ENCODE assay signal across 17 cellular contexts in genomic region chr20:2353231-2353630, GRCh38. TPM values are rescaled to one million over a fixed set of nuclear protein-coding genes. Genes with fewer than 3 reads are reported as not detected.
"Had no signal": no experiment of that assay in that cellular context is flagged by ENCODE, and none has a peak within 500 bp of the region (broad histone marks: within the 10 kb centered on the region; RNA-seq: fewer than 3 reads in every experiment).

No MANE protein-coding gene starts in this region.

- H3K9me3 ChIP-seq: heart left ventricle, ovary, vagina had no signal

- DNase-seq: activated B cell treated with CpG ODN at 0.5 μM for 24 hours; activated CD4-positive, alpha-beta T cell treated with anti-CD3 and anti-CD28 coated beads, Interleukin-2, amount 10 ng/mL, durations not matched to agents 24 days and 14 days; activated CD8-positive, alpha-beta memory T cell treated with anti-CD3 and anti-CD28 coated beads for 24 hours; activated naive CD4-positive, alpha-beta T cell treated with anti-CD3 and anti-CD28 coated beads for 36 hours; foreskin fibroblast; heart left ventricle; left ventricle myocardium superior; mesenchymal stem cell; nephron progenitor cell; ovary; T1000 had no signal

- H3K27me3 ChIP-seq: cardiac muscle cell, ovary, vagina had no signal

- H3K4me1 ChIP-seq: heart left ventricle, vagina had no signal

- H3K27ac ChIP-seq: cardiac muscle cell, heart left ventricle, ovary, vagina had no signal

- H3K36me3 ChIP-seq: cardiac muscle cell, heart left ventricle, ovary, vagina had no signal

- ATAC-seq: activated T-helper 17 cell treated with anti-CD3 and anti-CD28 coated beads, Interleukin-2, amount 50 U/mL, for 72 hours; esophagus mucosa; heart left ventricle; left ventricle myocardium superior had no signal

- H3K4me3 ChIP-seq: cardiac muscle cell, heart left ventricle, ovary, vagina had no signal

- FAIRE-seq: endometrium, keratinocyte had no signal

RNA-seq across cellular contexts. Expression of gene TGM6, which starts 27.5 kb away (rescaled TPM):
- total RNA-seq: activated B cell treated with CpG ODN at 0.5 μM for 24 hours; activated CD4-positive, alpha-beta T cell treated with anti-CD3 and anti-CD28 coated beads, Interleukin-2, amount 10 ng/mL, durations not matched to agents 24 days and 14 days; activated naive CD4-positive, alpha-beta T cell treated with anti-CD3 and anti-CD28 coated beads for 36 hours; activated T-helper 17 cell treated with anti-CD3 and anti-CD28 coated beads, Interleukin-2, amount 50 U/mL, for 72 hours; cardiac muscle cell; esophagus mucosa; heart left ventricle; left ventricle myocardium superior; ovary; vagina had no signal

RNA-seq across cellular contexts. Expression of gene TGM3, which starts 57.4 kb away (rescaled TPM):
- total RNA-seq: activated B cell treated with CpG ODN at 0.5 μM for 24 hours; activated CD4-positive, alpha-beta T cell treated with anti-CD3 and anti-CD28 coated beads, Interleukin-2, amount 10 ng/mL, durations not matched to agents 24 days and 14 days; activated naive CD4-positive, alpha-beta T cell treated with anti-CD3 and anti-CD28 coated beads for 36 hours; cardiac muscle cell; heart left ventricle; left ventricle myocardium superior had no signal
